8 cellular contexts compared by ENCODE assay signal in genomic region chrX:3713225-3713936, GRCh38. TPM values are rescaled to one million over a fixed set of nuclear protein-coding genes. Genes with fewer than 3 reads are reported as not detected.
DNase-seq lines count a peak whose midpoint lies in the region; ATAC-seq, FAIRE-seq and TF ChIP-seq lines count a peak whose summit lies in the region.

PRKX (minus strand) TSS chrX:3713649; CDS start chrX:3713253, 396 bp downstream.

- peaks cover 43% of the 10 kb centered on the region for H4K20me1 ChIP-seq in BLaER1

- no peak for TF ChIP-seq CTCF in cardiac muscle cell (IDR thresholded peaks at IDR 0.05; ENCODE audit: low read depth, low read length)

- ATAC-seq in HG03378 (IDR thresholded peaks at IDR 0.05; ENCODE audit: unreplicated experiment) = peak; percentile 45

- no peak for FAIRE-seq in urothelium cell line (lab: Jason Lieb, UNC)

- intact Hi-C loops in posterior vena cava (cut with DNase I) = no loop called here

- H3K27ac ChIP-seq in BLaER1 (peak within 1 kb of the TSS; percentile 99), cardiac muscle cell (no peak within 1 kb of the TSS)

- H3K4me2 ChIP-seq in BLaER1 = peak within 1 kb of the TSS; percentile 89

- DNase-seq in GM19238 (ENCODE audit: insufficient read length, low spot score) (peak; percentile 87), RPMI8226 (peak; percentile 81), cardiac muscle cell (ENCODE audit: low read depth in 1 of 2, low spot score in 1 of 2) (peak; percentile 56 to 81), posterior vena cava (ENCODE audit: low spot score) (peak; percentile 86), urothelium cell line (ENCODE audit: low spot score) (peak; percentile 60)
- peak; percentile 71 for DNase-seq in activated naive CD4-positive, alpha-beta T cell treated with Interleukin-2 at 50 U/mL for 16 hours

- no peaks in the 10 kb centered on the region for H3K9me3 ChIP-seq in BLaER1
- no peaks in the 10 kb centered on the region for H3K9me3 ChIP-seq in cardiac muscle cell (ENCODE audit: low read depth)

- H3K9ac ChIP-seq in BLaER1 = peak within 1 kb of the TSS; percentile 99

- peak within 1 kb of the TSS; percentile 100 for H3K4me3 ChIP-seq in BLaER1
- H3K4me3 ChIP-seq in cardiac muscle cell = peak within 1 kb of the TSS; percentile 76

- H3K27me3 ChIP-seq in BLaER1 (no peaks in the 10 kb centered on the region), cardiac muscle cell (peaks cover 26% of the 10 kb centered on the region)

- H3K36me3 ChIP-seq in BLaER1 (peaks cover 23% of the 10 kb centered on the region), cardiac muscle cell (no peaks in the 10 kb centered on the region)

- H3K4me1 ChIP-seq in BLaER1 (peaks cover 43% of the 10 kb centered on the region), cardiac muscle cell (ENCODE audit: low read depth) (no peaks in the 10 kb centered on the region)

RNA-seq across cellular contexts. Expression of gene PRKX, which starts in this region (rescaled TPM):
- total RNA-seq in cardiac muscle cell (8.0 and 12.2 TPM in 2 replicates), posterior vena cava (10 to 100 TPM; 12.4 TPM)
- polyA plus RNA-seq in cardiac muscle cell = 8.4 and 24.2 TPM in 2 replicates
